Comparison of ENCODE assay signal across 1 cellular context in the genomic region with DNA sequence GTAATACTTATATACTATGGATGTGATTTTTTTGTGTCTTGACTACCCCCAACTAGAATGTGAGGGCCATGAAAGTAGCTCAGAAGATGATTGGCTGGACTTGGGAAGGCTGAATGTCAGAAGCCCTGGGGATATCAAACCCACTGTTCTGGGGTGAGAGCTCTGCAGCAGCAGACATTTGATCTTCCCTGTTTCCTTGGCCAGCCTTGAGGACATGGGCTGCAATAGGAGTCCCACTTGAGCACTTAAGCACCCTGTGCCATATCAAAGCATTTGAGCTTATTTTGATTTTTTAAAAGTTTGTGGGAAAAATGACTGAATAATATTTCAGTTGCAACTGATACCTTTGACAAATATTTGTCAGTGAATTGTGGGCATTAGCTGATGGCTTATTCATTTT.
TF ChIP-seq lines count a peak whose summit lies in the region.

No MANE protein-coding gene starts in this region.

TF ChIP-seq in IMR-90, 13 proteins besides CTCF, POLR2A, EP300 and RAD21:
- TF ChIP-seq FOS (IDR thresholded peaks at IDR 0.05; ENCODE audit: low read depth, low read length), result no peak
- TF ChIP-seq MAFK (IDR thresholded peaks at IDR 0.05; ENCODE audit: low read depth, low read length), result no peak
- TF ChIP-seq MAZ (IDR thresholded peaks at IDR 0.05; ENCODE audit: borderline replicate concordance, low read depth, low read length), result no peak
- no peak for TF ChIP-seq CHD1 (IDR thresholded peaks at IDR 0.05; ENCODE audit: low read depth, low read length)
- TF ChIP-seq NFE2L2 (IDR thresholded peaks at IDR 0.05; ENCODE audit: low read depth, low read length), result no peak
- TF ChIP-seq, protein P1, sequence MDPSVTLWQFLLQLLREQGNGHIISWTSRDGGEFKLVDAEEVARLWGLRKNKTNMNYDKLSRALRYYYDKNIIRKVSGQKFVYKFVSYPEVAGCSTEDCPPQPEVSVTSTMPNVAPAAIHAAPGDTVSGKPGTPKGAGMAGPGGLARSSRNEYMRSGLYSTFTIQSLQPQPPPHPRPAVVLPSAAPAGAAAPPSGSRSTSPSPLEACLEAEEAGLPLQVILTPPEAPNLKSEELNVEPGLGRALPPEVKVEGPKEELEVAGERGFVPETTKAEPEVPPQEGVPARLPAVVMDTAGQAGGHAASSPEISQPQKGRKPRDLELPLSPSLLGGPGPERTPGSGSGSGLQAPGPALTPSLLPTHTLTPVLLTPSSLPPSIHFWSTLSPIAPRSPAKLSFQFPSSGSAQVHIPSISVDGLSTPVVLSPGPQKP (IDR thresholded peaks at IDR 0.05; ENCODE audit: borderline replicate concordance, low read depth, low read length), result no peak
- no peak for TF ChIP-seq MXI1 (IDR thresholded peaks at IDR 0.05; ENCODE audit: borderline replicate concordance, low read depth, low read length)
- TF ChIP-seq BHLHE40 (IDR thresholded peaks at IDR 0.05; ENCODE audit: low read depth, low read length), result no peak
- no peak for TF ChIP-seq RFX5 (IDR thresholded peaks at IDR 0.05; ENCODE audit: low read depth, low read length)
- TF ChIP-seq CEBPB (IDR thresholded peaks at IDR 0.05; ENCODE audit: low read depth, low read length), result no peak
- TF ChIP-seq USF2 (IDR thresholded peaks at IDR 0.05; ENCODE audit: low read depth, low read length), result no peak
- no peak for TF ChIP-seq SMC3 (IDR thresholded peaks at IDR 0.05; ENCODE audit: low read depth, low read length)
- no peak for TF ChIP-seq RCOR1 (IDR thresholded peaks at IDR 0.05; ENCODE audit: insufficient replicate concordance, low read length)
